27 cellular contexts compared by ENCODE assay signal in the genomic region with DNA sequence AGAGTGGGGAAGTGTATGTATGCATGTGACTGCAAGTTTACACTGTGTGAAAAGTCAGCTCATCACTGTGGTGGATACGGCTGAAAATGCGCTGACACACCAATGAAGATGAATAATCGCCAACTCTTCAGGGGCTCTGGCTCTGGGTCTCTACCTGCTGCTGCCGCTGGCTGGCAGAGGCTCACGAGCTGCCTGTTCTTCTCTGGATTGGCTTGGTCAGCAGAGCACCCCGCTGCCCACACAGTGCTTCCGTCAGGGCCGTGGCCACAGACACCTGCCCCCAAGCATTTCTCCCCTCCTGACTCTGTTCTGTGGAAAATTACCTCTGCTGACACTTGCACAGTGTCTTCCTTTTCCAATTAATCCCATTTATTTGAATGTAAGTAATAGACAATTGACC.
"Had no signal": no experiment of that assay in that cellular context is flagged by ENCODE, and none has a peak within 500 bp of the region (broad histone marks: within the 10 kb centered on the region; RNA-seq: fewer than 3 reads in every experiment).

No MANE protein-coding gene starts in this region.

- H3K27ac Mint-ChIP-seq: dendritic cell treated with granulocyte-macrophage colony-stimulating factor and Interleukin-4, amounts not matched to agents 40 ng/mL and 50 ng/mL, for 4 days; effector memory CD8-positive, alpha-beta T cell; endodermal cell; mesothelial cell of epicardium; naive B cell had no signal

- H3K27ac ChIP-seq: colonic mucosa, epithelial cell of prostate, esophagus squamous epithelium, gastrocnemius medialis, heart right ventricle, left lung, lower lobe of right lung had no signal

- H3K9me3 Mint-ChIP-seq: dendritic cell treated with granulocyte-macrophage colony-stimulating factor and Interleukin-4, amounts not matched to agents 40 ng/mL and 50 ng/mL, for 4 days; effector memory CD8-positive, alpha-beta T cell; endodermal cell; mesothelial cell of epicardium; naive B cell had no signal

- H3K27me3 Mint-ChIP-seq: dendritic cell treated with granulocyte-macrophage colony-stimulating factor and Interleukin-4, amounts not matched to agents 40 ng/mL and 50 ng/mL, for 4 days had no signal

- FAIRE-seq: endometrium, islet of Langerhans, keratinocyte had no signal

- H3K4me3 Mint-ChIP-seq: dendritic cell treated with granulocyte-macrophage colony-stimulating factor and Interleukin-4, amounts not matched to agents 40 ng/mL and 50 ng/mL, for 4 days; effector memory CD8-positive, alpha-beta T cell; endodermal cell; mesothelial cell of epicardium; naive B cell had no signal

- H3K4me1 Mint-ChIP-seq: mesothelial cell of epicardium, naive B cell had no signal

- H3K4me3 ChIP-seq: colonic mucosa, esophagus squamous epithelium, gastrocnemius medialis, heart right ventricle, left lung, lower lobe of right lung, mucosa of descending colon had no signal

- ATAC-seq: effector memory CD8-positive, alpha-beta T cell; esophagus mucosa; gastrocnemius medialis; heart right ventricle; left cardiac atrium; left lung; left ventricle myocardium superior; lower lobe of right lung; mucosa of descending colon had no signal

- H3K9me3 ChIP-seq: colonic mucosa, esophagus squamous epithelium, gastrocnemius medialis, heart right ventricle, left lung, lower lobe of right lung, mucosa of descending colon had no signal

- DNase-seq: colonic mucosa; cortex of kidney; effector CD8-positive, alpha-beta T cell; effector memory CD8-positive, alpha-beta T cell; endodermal cell; erythroblast; esophagus squamous epithelium; foreskin fibroblast; foreskin melanocyte; gastrocnemius medialis; glutamatergic neuron; heart right ventricle; hippocampal formation; left cardiac atrium; left lung; left ventricle myocardium superior; lower lobe of right lung; mesenchymal stem cell; mucosa of descending colon; naive B cell had no signal

- H3K36me3 ChIP-seq: colonic mucosa, esophagus squamous epithelium, gastrocnemius medialis, heart right ventricle, left lung, lower lobe of right lung had no signal
